Comparison of ENCODE assay signal across 16 cellular contexts in genomic region chr11:86492370-86493030, GRCh38.
"Had no signal": no experiment of that assay in that cellular context is flagged by ENCODE, and none has a peak within 500 bp of the region (broad histone marks: within the 10 kb centered on the region; RNA-seq: fewer than 3 reads in every experiment).

No MANE protein-coding gene starts in this region.

- H3K9me3 ChIP-seq: esophagus muscularis mucosa, mucosa of descending colon, stomach had no signal

- H3K4me3 ChIP-seq: esophagus muscularis mucosa, lung, mucosa of descending colon, stomach had no signal

- FAIRE-seq: endometrium had no signal

- DNase-seq: activated B cell treated with CpG ODN at 0.5 μM for 24 hours; activated CD4-positive, alpha-beta T cell treated with anti-CD3 and anti-CD28 coated beads, Interleukin-2, amount 10 ng/mL, durations not matched to agents 24 days and 14 days; activated naive CD4-positive, alpha-beta T cell treated with Interleukin-2 at 50 U/mL for 16 hours; amniotic stem cell; foreskin melanocyte; head of caudate nucleus; islet precursor cell; mucosa of descending colon; naive thymus-derived CD8-positive, alpha-beta T cell; stimulated activated CD4-positive, alpha-beta T cell treated with anti-CD3 and anti-CD28 coated beads, Interleukin-15, amount 100 ng/mL, for 24 hours; stimulated activated CD4-positive, alpha-beta T cell treated with anti-CD3 and anti-CD28 coated beads, Interleukin-4, amount 100 ng/mL, for 24 hours; stomach had no signal

- H3K27me3 ChIP-seq: esophagus muscularis mucosa, stomach had no signal

- H3K27ac ChIP-seq: esophagus muscularis mucosa, stomach had no signal

- ATAC-seq: mucosa of descending colon; naive thymus-derived CD8-positive, alpha-beta T cell; SK-N-SH treated with all-trans-retinoic acid at 6 μM for 48 hours had no signal
